9 cellular contexts compared by ENCODE assay signal in genomic region chr22:43228330-43228729, GRCh38. TPM values are rescaled to one million over a fixed set of nuclear protein-coding genes. Genes with fewer than 3 reads are reported as not detected.
A peak's percentile ranks its signal among the peaks of the same experiment; 100 is the strongest.
DNase-seq lines count a peak whose midpoint lies in the region; ATAC-seq, FAIRE-seq and TF ChIP-seq lines count a peak whose summit lies in the region.
"Had no signal": no experiment of that assay in that cellular context is flagged by ENCODE, and none has a peak within 500 bp of the region (broad histone marks: within the 10 kb centered on the region; RNA-seq: fewer than 3 reads in every experiment).

No MANE protein-coding gene starts in this region.

- peak; percentile 50 for DNase-seq in NCI-H748 (lab: John Stamatoyannopoulos, UW; ENCODE audit: unreplicated experiment)
- DNase-seq in NCI-H748 treated with DMSO at 0.1 percent for 48 hours (lab: John Stamatoyannopoulos, UW): no peak
- no peak for DNase-seq in LNCaP clone FGC (ENCODE audit: low read depth)
- DNase-seq in adipocyte (ENCODE audit: low read depth): peak; percentile 10
- no peak for DNase-seq in GM12891 (ENCODE audit: insufficient read length, low spot score)
- no peak for DNase-seq in gastrocnemius medialis
- DNase-seq in DMS79 treated with DMSO at 0.1 percent for 48 hours (lab: John Stamatoyannopoulos, UW): no peak

- intact Hi-C loops in gastrocnemius medialis (cut with DNase I; ENCODE audit: low total_unique reads): no loop called here

- no peak overlapping the region for H3K4me3 ChIP-seq in LNCaP clone FGC (ENCODE audit: low read depth, low read length)
- H3K4me3 ChIP-seq in adipocyte (ENCODE audit: low read length): no peak overlapping the region
- H3K4me3 ChIP-seq in gastrocnemius medialis: no peak overlapping the region
- H3K4me3 ChIP-seq: SK-N-MC had no signal

- H3K4me1 ChIP-seq in adipocyte (ENCODE audit: control insufficient read depth, insufficient read depth, low read length) (no peaks in the 10 kb centered on the region), gastrocnemius medialis (no peaks in the 10 kb centered on the region)

- H3K36me3 Mint-ChIP-seq in nephron (ENCODE audit: low read depth): peaks cover 3% of the 10 kb centered on the region

- H3K4me1 Mint-ChIP-seq in nephron: peaks cover 39% of the 10 kb centered on the region

- TF ChIP-seq CTCF in LNCaP clone FGC (IDR thresholded peaks at IDR 0.05; ENCODE audit: control insufficient read depth, extremely low read depth, insufficient read depth): 0 out of 2 replicates have a peak, but pooled peaks have one; percentile 18
- peak; percentile 24 to 43 (median 33) for TF ChIP-seq CTCF in nephron (IDR thresholded peaks at IDR 0.05; ENCODE audit: unreplicated experiment in 3 of 3)
- TF ChIP-seq CTCF in gastrocnemius medialis (IDR thresholded peaks at IDR 0.05 in 4 of 5, conservative IDR thresholded peaks at IDR 0.05 in 1 of 5): peak in 1 of 5 experiments; percentile 27

- H3K9me3 ChIP-seq in adipocyte (ENCODE audit: control insufficient read depth, low read length): no peaks in the 10 kb centered on the region
- no peaks in the 10 kb centered on the region for H3K9me3 ChIP-seq in gastrocnemius medialis

- no peak for FAIRE-seq in GM12891 (lab: Jason Lieb, UNC)

- no peak overlapping the region for H3K9ac ChIP-seq in adipocyte (ENCODE audit: low read length)

- no peak overlapping the region for H3K4me3 Mint-ChIP-seq in nephron

- in situ Hi-C loops in gastrocnemius medialis (cut with MboI; ENCODE audit: low sequenced_read_pairs in 4 of 4): no loop called here

- H3K27ac Mint-ChIP-seq in nephron: peak overlapping the region in 2 of 3 experiments; percentile 23 to 60

- H3K9me3 Mint-ChIP-seq in nephron: no peaks in the 10 kb centered on the region

- H3K27ac ChIP-seq in gastrocnemius medialis: no peak overlapping the region
- H3K27ac ChIP-seq: SK-N-MC had no signal

- H3K27me3 ChIP-seq in adipocyte (replicated peaks; ENCODE audit: control insufficient read depth, insufficient read depth, low read length) (peaks cover 63% of the 10 kb centered on the region), gastrocnemius medialis (peaks cover 0 to 3% (median 0%) of the 10 kb centered on the region in 3 donors)

- H3K36me3 ChIP-seq in adipocyte (ENCODE audit: control insufficient read depth, insufficient read depth, low read length, severe bottlenecking) (no peaks in the 10 kb centered on the region), gastrocnemius medialis (no peaks in the 10 kb centered on the region)

- TF ChIP-seq POLR2A in GM12891 (IDR thresholded peaks at IDR 0.05; ENCODE audit: low read depth, low read length) (no peak), gastrocnemius medialis (IDR thresholded peaks at IDR 0.05) (no peak)

- no peak for ATAC-seq in gastrocnemius medialis

- H3K27me3 Mint-ChIP-seq in nephron (ENCODE audit: low read depth): peaks cover 27% of the 10 kb centered on the region

TF ChIP-seq in GM12891, 5 proteins besides CTCF, POLR2A, EP300 and RAD21:
- TF ChIP-seq POU2F2 (IDR thresholded peaks at IDR 0.05; ENCODE audit: low read depth, low read length): no peak
- TF ChIP-seq SPI1 (IDR thresholded peaks at IDR 0.05; ENCODE audit: low read depth, low read length): no peak
- TF ChIP-seq TAF1 (IDR thresholded peaks at IDR 0.05; ENCODE audit: low read depth, low read length): no peak
- no peak for TF ChIP-seq PAX5 (IDR thresholded peaks at IDR 0.05; ENCODE audit: insufficient read depth, low read length, severe bottlenecking)
- no peak for TF ChIP-seq POLR2AphosphoS5 (IDR thresholded peaks at IDR 0.05; ENCODE audit: low read depth, low read length)
TF ChIP-seq in GM12891: peak in this region for 0.

RNA-seq across cellular contexts. Expression of gene TTLL12, which starts 41.4 kb away (rescaled TPM):
- 30.0 TPM for polyA plus RNA-seq in GM12891 (2012; ENCODE audit: low read depth, missing spikeins)
- 10 to 100 TPM; 13.7 to 41.8 (median 19.6) TPM for total RNA-seq in gastrocnemius medialis

Comparison
In these comparisons a context has a peak if more than half of its experiments do, and no peak if none do; other contexts are left out.
1. DNase-seq: peak in NCI-H748 (single experiment) and adipocyte (single experiment); none in NCI-H748 treated with DMSO at 0.1 percent for 48 hours (single experiment), LNCaP clone FGC (single experiment), GM12891 (single experiment), gastrocnemius medialis (0 of 2) and DMS79 treated with DMSO at 0.1 percent for 48 hours (single experiment).